Comparison of ENCODE assay signal across 21 cellular contexts in genomic region chr16:20726661-20727060, GRCh38. TPM values are rescaled to one million over a fixed set of nuclear protein-coding genes. Genes with fewer than 3 reads are reported as not detected.
"Had no signal": no experiment of that assay in that cellular context is flagged by ENCODE, and none has a peak within 500 bp of the region (broad histone marks: within the 10 kb centered on the region; RNA-seq: fewer than 3 reads in every experiment).

No MANE protein-coding gene starts in this region.

- H3K27me3 ChIP-seq: SJSA1 had no signal

- H3K4me1 ChIP-seq: SJSA1 had no signal

- H3K4me3 ChIP-seq: SJSA1, SK-N-MC had no signal

- H3K36me3 ChIP-seq: SJSA1 had no signal

- H3K27ac ChIP-seq: SJSA1, SK-N-MC had no signal

- DNase-seq: KBM-7, MV-4-11, NCI-H1048, NCI-H1105, NCI-H1417, NCI-H1436 treated with DMSO at 0.1 percent for 48 hours, NCI-H1694, NCI-H187 treated with DMSO at 0.1 percent for 48 hours, NCI-H2029 treated with DMSO at 0.1 percent for 48 hours, NCI-H2171, NCI-H345, NCI-H524 treated with DMSO at 0.1 percent for 48 hours, Right ventricle myocardium superior, RPMI8226, SIG-M5 had no signal

- H3K9me3 ChIP-seq: SJSA1 had no signal

RNA-seq across cellular contexts. Expression of gene ACSM1, which starts 29.2 kb away (rescaled TPM):
- total RNA-seq: HT-29, LHCN-M2, MCF 10A, NCI-H460, Right ventricle myocardium superior, SJSA1 had no signal

RNA-seq across cellular contexts. Expression of gene ACSM3, which starts 37.2 kb away (rescaled TPM):
- total RNA-seq: LHCN-M2 had no signal
